In the genomic region with DNA sequence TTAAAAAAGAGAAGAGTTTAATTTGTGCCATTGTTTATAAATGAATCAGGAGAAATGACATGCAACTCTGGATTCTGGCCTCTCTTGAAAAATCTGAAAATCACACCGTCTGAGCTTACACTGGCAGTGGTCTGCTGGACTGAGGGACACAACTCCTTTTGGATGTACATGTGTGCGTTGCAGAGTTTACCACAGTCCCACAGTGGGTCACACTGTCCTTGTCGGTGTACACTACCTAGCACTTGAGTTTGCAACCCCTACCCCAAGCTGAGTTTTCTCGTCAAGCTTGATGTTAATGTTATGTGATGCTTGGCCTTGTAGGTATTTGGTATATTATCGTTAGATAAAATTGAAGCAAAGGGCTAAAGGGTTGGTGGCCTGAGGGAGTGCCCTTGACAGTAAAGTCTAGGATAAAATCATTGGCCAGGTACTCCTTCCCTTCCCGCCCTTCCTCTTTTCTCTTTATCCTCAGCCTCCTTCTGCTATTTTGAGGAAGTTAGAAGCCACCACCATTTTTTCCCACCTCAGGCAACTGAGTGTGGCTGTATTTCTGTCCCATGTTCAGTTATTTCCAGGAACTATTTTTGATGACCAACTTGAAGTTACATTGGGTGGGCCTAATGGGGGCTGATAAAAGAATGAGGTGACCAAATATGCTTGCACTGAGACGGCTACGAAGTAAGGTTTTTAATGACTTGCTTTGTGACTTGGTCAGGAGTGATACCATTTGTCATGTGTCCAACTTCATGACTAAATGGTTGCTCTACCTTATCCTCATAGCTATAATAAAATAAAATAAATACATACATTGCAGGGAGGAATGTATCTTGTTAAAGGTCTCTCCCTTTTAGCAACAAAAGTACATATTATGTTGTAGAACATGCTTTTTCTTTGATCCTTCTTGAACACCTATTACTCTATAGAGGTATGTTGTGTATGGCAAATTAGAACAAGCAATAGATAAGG, we compare ENCODE assay signal across 1 cellular context.
TF ChIP-seq lines count a peak whose summit lies in the region.

No MANE protein-coding gene starts in this region.

TF ChIP-seq in K562, 482 proteins besides CTCF, POLR2A, EP300 and RAD21 (continued from another document and continues in another):
- TF ChIP-seq, protein P1, sequence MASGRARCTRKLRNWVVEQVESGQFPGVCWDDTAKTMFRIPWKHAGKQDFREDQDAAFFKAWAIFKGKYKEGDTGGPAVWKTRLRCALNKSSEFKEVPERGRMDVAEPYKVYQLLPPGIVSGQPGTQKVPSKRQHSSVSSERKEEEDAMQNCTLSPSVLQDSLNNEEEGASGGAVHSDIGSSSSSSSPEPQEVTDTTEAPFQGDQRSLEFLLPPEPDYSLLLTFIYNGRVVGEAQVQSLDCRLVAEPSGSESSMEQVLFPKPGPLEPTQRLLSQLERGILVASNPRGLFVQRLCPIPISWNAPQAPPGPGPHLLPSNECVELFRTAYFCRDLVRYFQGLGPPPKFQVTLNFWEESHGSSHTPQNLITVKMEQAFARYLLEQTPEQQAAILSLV (tag; IDR thresholded peaks at IDR 0.05): no peak
- no peak for TF ChIP-seq CHD1 (IDR thresholded peaks at IDR 0.05; ENCODE audit: low read length)
- TF ChIP-seq TOE1 (IDR thresholded peaks at IDR 0.05; ENCODE audit: borderline replicate concordance): no peak
- no peak for TF ChIP-seq TOE1 (CRISPR knock-in tag; IDR thresholded peaks at IDR 0.05; ENCODE audit: borderline replicate concordance, low read depth)
- no peak for TF ChIP-seq NCOA1 (IDR thresholded peaks at IDR 0.05; ENCODE audit: low read depth)
- TF ChIP-seq ZNF583 (CRISPR knock-in tag; IDR thresholded peaks at IDR 0.05): peak; percentile 48; the same call in 1 of the 2 replicates
- no peak for TF ChIP-seq DDX20 (tag; IDR thresholded peaks at IDR 0.05; ENCODE audit: low read depth)
- no peak for TF ChIP-seq BRCA1 (IDR thresholded peaks at IDR 0.05)
- TF ChIP-seq BRCA1 (CRISPR knock-in tag; IDR thresholded peaks at IDR 0.05): no peak
- no peak for TF ChIP-seq ZFX (CRISPR knock-in tag; IDR thresholded peaks at IDR 0.05)
- TF ChIP-seq PURB (CRISPR knock-in tag; IDR thresholded peaks at IDR 0.05; ENCODE audit: low read depth): no peak
- TF ChIP-seq NELFE (IDR thresholded peaks at IDR 0.05; ENCODE audit: insufficient read depth, insufficient read length): no peak
- no peak for TF ChIP-seq HIVEP1 (CRISPR knock-in tag; IDR thresholded peaks at IDR 0.05)
- peak; percentile 85 for TF ChIP-seq ZEB2 (IDR thresholded peaks at IDR 0.05)
- TF ChIP-seq LCOR (CRISPR knock-in tag; IDR thresholded peaks at IDR 0.05): no peak
- TF ChIP-seq, protein P2, sequence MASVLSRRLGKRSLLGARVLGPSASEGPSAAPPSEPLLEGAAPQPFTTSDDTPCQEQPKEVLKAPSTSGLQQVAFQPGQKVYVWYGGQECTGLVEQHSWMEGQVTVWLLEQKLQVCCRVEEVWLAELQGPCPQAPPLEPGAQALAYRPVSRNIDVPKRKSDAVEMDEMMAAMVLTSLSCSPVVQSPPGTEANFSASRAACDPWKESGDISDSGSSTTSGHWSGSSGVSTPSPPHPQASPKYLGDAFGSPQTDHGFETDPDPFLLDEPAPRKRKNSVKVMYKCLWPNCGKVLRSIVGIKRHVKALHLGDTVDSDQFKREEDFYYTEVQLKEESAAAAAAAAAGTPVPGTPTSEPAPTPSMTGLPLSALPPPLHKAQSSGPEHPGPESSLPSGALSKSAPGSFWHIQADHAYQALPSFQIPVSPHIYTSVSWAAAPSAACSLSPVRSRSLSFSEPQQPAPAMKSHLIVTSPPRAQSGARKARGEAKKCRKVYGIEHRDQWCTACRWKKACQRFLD (CRISPR knock-in tag; IDR thresholded peaks at IDR 0.05): peak; percentile 47; the same call in 1 of the 2 replicates
- TF ChIP-seq, protein P3, sequence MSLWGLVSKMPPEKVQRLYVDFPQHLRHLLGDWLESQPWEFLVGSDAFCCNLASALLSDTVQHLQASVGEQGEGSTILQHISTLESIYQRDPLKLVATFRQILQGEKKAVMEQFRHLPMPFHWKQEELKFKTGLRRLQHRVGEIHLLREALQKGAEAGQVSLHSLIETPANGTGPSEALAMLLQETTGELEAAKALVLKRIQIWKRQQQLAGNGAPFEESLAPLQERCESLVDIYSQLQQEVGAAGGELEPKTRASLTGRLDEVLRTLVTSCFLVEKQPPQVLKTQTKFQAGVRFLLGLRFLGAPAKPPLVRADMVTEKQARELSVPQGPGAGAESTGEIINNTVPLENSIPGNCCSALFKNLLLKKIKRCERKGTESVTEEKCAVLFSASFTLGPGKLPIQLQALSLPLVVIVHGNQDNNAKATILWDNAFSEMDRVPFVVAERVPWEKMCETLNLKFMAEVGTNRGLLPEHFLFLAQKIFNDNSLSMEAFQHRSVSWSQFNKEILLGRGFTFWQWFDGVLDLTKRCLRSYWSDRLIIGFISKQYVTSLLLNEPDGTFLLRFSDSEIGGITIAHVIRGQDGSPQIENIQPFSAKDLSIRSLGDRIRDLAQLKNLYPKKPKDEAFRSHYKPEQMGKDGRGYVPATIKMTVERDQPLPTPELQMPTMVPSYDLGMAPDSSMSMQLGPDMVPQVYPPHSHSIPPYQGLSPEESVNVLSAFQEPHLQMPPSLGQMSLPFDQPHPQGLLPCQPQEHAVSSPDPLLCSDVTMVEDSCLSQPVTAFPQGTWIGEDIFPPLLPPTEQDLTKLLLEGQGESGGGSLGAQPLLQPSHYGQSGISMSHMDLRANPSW (CRISPR knock-in tag; IDR thresholded peaks at IDR 0.05): no peak
- TF ChIP-seq, protein P4, sequence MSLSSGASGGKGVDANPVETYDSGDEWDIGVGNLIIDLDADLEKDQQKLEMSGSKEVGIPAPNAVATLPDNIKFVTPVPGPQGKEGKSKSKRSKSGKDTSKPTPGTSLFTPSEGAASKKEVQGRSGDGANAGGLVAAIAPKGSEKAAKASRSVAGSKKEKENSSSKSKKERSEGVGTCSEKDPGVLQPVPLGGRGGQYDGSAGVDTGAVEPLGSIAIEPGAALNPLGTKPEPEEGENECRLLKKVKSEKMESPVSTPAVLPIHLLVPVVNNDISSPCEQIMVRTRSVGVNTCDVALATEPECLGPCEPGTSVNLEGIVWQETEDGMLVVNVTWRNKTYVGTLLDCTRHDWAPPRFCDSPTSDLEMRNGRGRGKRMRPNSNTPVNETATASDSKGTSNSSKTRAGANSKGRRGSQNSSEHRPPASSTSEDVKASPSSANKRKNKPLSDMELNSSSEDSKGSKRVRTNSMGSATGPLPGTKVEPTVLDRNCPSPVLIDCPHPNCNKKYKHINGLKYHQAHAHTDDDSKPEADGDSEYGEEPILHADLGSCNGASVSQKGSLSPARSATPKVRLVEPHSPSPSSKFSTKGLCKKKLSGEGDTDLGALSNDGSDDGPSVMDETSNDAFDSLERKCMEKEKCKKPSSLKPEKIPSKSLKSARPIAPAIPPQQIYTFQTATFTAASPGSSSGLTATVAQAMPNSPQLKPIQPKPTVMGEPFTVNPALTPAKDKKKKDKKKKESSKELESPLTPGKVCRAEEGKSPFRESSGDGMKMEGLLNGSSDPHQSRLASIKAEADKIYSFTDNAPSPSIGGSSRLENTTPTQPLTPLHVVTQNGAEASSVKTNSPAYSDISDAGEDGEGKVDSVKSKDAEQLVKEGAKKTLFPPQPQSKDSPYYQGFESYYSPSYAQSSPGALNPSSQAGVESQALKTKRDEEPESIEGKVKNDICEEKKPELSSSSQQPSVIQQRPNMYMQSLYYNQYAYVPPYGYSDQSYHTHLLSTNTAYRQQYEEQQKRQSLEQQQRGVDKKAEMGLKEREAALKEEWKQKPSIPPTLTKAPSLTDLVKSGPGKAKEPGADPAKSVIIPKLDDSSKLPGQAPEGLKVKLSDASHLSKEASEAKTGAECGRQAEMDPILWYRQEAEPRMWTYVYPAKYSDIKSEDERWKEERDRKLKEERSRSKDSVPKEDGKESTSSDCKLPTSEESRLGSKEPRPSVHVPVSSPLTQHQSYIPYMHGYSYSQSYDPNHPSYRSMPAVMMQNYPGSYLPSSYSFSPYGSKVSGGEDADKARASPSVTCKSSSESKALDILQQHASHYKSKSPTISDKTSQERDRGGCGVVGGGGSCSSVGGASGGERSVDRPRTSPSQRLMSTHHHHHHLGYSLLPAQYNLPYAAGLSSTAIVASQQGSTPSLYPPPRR (CRISPR knock-in tag; IDR thresholded peaks at IDR 0.05; ENCODE audit: borderline replicate concordance): no peak
- TF ChIP-seq SIN3B (IDR thresholded peaks at IDR 0.05; ENCODE audit: low read depth): no peak
- TF ChIP-seq CTBP1 (IDR thresholded peaks at IDR 0.05; ENCODE audit: borderline replicate concordance): peak; percentile 81
- TF ChIP-seq, protein P5, sequence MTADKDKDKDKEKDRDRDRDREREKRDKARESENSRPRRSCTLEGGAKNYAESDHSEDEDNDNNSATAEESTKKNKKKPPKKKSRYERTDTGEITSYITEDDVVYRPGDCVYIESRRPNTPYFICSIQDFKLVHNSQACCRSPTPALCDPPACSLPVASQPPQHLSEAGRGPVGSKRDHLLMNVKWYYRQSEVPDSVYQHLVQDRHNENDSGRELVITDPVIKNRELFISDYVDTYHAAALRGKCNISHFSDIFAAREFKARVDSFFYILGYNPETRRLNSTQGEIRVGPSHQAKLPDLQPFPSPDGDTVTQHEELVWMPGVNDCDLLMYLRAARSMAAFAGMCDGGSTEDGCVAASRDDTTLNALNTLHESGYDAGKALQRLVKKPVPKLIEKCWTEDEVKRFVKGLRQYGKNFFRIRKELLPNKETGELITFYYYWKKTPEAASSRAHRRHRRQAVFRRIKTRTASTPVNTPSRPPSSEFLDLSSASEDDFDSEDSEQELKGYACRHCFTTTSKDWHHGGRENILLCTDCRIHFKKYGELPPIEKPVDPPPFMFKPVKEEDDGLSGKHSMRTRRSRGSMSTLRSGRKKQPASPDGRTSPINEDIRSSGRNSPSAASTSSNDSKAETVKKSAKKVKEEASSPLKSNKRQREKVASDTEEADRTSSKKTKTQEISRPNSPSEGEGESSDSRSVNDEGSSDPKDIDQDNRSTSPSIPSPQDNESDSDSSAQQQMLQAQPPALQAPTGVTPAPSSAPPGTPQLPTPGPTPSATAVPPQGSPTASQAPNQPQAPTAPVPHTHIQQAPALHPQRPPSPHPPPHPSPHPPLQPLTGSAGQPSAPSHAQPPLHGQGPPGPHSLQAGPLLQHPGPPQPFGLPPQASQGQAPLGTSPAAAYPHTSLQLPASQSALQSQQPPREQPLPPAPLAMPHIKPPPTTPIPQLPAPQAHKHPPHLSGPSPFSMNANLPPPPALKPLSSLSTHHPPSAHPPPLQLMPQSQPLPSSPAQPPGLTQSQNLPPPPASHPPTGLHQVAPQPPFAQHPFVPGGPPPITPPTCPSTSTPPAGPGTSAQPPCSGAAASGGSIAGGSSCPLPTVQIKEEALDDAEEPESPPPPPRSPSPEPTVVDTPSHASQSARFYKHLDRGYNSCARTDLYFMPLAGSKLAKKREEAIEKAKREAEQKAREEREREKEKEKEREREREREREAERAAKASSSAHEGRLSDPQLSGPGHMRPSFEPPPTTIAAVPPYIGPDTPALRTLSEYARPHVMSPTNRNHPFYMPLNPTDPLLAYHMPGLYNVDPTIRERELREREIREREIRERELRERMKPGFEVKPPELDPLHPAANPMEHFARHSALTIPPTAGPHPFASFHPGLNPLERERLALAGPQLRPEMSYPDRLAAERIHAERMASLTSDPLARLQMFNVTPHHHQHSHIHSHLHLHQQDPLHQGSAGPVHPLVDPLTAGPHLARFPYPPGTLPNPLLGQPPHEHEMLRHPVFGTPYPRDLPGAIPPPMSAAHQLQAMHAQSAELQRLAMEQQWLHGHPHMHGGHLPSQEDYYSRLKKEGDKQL (CRISPR knock-in tag; IDR thresholded peaks at IDR 0.05; ENCODE audit: borderline replicate concordance): no peak
- TF ChIP-seq RFX7 (CRISPR knock-in tag; IDR thresholded peaks at IDR 0.05): no peak
- TF ChIP-seq ZNF507 (tag; conservative IDR thresholded peaks at IDR 0.05): no peak
- TF ChIP-seq DPF2 (IDR thresholded peaks at IDR 0.05): peak; percentile 61; the same call in 1 of the 2 replicates
- TF ChIP-seq YY1 (IDR thresholded peaks at IDR 0.05; ENCODE audit: borderline replicate concordance in 1 of 3, control insufficient read depth in 1 of 3, extremely low read depth in 1 of 3, insufficient read depth in 3 of 3, insufficient read length in 1 of 3, insufficient replicate concordance in 2 of 3, low read depth in 1 of 3, low read length in 2 of 3): peak in 1 of 3 experiments; percentile 58
- no peak for TF ChIP-seq HMG20B (CRISPR knock-in tag; IDR thresholded peaks at IDR 0.05)
- TF ChIP-seq BMI1 (IDR thresholded peaks at IDR 0.05; ENCODE audit: low read length): no peak
- TF ChIP-seq FUS (optimal IDR thresholded peaks at IDR 0.05; ENCODE audit: low read depth, low read length): no peak
- no peak for TF ChIP-seq SUPT5H (IDR thresholded peaks at IDR 0.05)
- no peak for TF ChIP-seq ZNF212 (CRISPR knock-in tag; IDR thresholded peaks at IDR 0.05)
- no peak for TF ChIP-seq ZNF551 (CRISPR knock-in tag; IDR thresholded peaks at IDR 0.05)
- TF ChIP-seq FOXA3 (CRISPR knock-in tag; conservative IDR thresholded peaks at IDR 0.05 in 1 of 2, IDR thresholded peaks at IDR 0.05 in 1 of 2): no peak
- TF ChIP-seq, protein P6, sequence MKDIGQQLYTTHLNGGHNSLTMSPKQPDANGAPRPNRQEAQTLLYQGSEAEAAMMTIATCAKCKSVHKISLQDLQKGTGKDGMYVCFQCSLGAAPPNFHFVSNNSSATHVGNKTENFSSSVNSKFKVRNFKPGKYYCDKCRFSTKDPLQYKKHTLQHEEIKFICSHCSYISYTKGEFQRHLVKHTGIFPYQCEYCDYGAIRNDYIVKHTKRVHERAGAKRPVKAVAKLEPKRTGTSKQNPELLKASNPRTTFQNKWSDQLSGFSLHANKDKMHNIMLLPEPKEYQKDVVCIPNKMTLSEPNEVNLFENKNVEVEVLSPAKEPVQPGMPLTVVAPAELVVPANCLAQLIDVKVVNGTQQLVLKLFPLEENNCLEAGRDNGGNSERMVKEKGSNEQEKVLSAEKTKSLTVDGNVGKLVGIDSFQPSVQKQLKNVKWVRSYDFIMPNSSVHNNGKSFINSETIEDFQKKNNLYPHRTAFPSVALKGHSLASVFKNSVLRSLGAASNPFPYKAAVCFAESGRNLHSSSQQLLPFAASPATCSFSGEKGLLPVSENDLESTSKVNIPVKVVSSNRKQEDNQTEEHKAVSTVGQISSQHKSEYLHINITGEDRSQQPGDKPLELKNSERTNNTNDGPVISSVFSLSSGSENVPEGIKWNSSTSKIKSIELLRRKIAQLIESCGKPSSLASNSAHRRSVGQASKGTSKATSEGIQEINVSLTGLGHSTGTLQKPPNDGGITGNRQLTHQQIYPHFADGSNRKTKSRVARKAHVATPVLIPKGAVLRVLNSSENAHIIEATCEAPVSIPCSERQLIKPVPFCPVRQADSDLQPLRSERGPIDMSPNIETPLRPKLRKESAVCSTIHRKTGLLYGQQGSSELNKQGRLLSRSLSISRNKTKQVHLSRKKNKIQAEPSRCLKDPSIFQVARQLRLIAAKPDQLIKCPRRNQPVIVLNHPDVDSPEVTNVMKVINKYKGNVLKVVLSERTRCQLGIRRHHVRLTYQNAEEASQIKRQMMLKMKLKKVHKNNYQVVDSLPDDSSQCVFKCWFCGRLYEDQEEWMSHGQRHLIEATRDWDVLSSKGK (CRISPR knock-in tag; IDR thresholded peaks at IDR 0.05): no peak
